In genomic region chr12:41439858-41440257, GRCh38 we compare ENCODE assay signal across 16 cellular contexts.
"Had no signal": no experiment of that assay in that cellular context is flagged by ENCODE, and none has a peak within 500 bp of the region (broad histone marks: within the 10 kb centered on the region; RNA-seq: fewer than 3 reads in every experiment).

No MANE protein-coding gene starts in this region.

- H3K4me3 ChIP-seq: left lung, lower lobe of right lung, ovary, right atrium auricular region, sigmoid colon, skin epidermis had no signal

- H3K36me3 ChIP-seq: left lung, lower lobe of right lung, ovary, right atrium auricular region, sigmoid colon had no signal

- H3K9me3 ChIP-seq: left lung, lower lobe of right lung, ovary, right atrium auricular region, sigmoid colon had no signal

- H3K4me1 ChIP-seq: foreskin keratinocyte, left lung, lower lobe of right lung, right atrium auricular region had no signal

- H3K27me3 ChIP-seq: left lung, ovary, right atrium auricular region, sigmoid colon had no signal

- H3K27ac ChIP-seq: foreskin keratinocyte, left lung, lower lobe of right lung, ovary, right atrium auricular region, sigmoid colon, skin epidermis had no signal

- FAIRE-seq: keratinocyte, urothelium cell line had no signal

- DNase-seq: effector memory CD8-positive, alpha-beta T cell; erythroblast; foreskin keratinocyte; immature natural killer cell; left lung; lower lobe of right lung; naive B cell; nucleus accumbens; ovary; sigmoid colon; stimulated activated CD4-positive, alpha-beta T cell treated with anti-CD3 and anti-CD28 coated beads, Interleukin-12 subunit alpha, Interleukin-12 subunit beta, amount 100 ng/mL, for 4 hours; stimulated activated naive CD4-positive, alpha-beta T cell treated with Interleukin-2 at 50 U/mL for 16 hours had no signal
